8 cellular contexts compared by ENCODE assay signal in genomic region chr1:1677718-1678580, GRCh38. TPM values are rescaled to one million over a fixed set of nuclear protein-coding genes. Genes with fewer than 3 reads are reported as not detected.
DNase-seq lines count a peak whose midpoint lies in the region; ATAC-seq and TF ChIP-seq lines count a peak whose summit lies in the region.

No MANE protein-coding gene starts in this region.

- 67 to 72% methylated on average over 28 to 35 of the region's 39 CpGs for WGBS in esophagus squamous epithelium, 2 donors
- 78 to 83% methylated on average over 38 to 39 of the region's 39 CpGs for WGBS in thyroid gland, 2 donors

- peaks cover 0 to 26% (median 0%) of the 10 kb centered on the region in 3 donors for H3K36me3 ChIP-seq in esophagus squamous epithelium
- H3K36me3 ChIP-seq in thyroid gland: peaks cover 0 to 6% of the 10 kb centered on the region in 2 donors

- H3K4me3 ChIP-seq in esophagus squamous epithelium: peak overlapping the region in 2 of 4 donors; percentile 3 to 28
- no peak overlapping the region for H3K4me3 ChIP-seq in thyroid gland (replicated peaks in 1 of 3)

- no peaks in the 10 kb centered on the region for H3K9me3 ChIP-seq in esophagus squamous epithelium
- H3K9me3 ChIP-seq in thyroid gland: no peaks in the 10 kb centered on the region

- H3K4me1 ChIP-seq in esophagus squamous epithelium: peaks cover 9 to 24% (median 19%) of the 10 kb centered on the region in 3 donors
- peaks cover 22 to 30% of the 10 kb centered on the region in 2 donors for H3K4me1 ChIP-seq in thyroid gland

- no peak for TF ChIP-seq CTCF in esophagus squamous epithelium (IDR thresholded peaks at IDR 0.05)
- TF ChIP-seq CTCF in thyroid gland (IDR thresholded peaks at IDR 0.05): no peak

- intact Hi-C loops in esophagus squamous epithelium (cut with DNase I): no loop called here
- intact Hi-C loops in thyroid gland (cut with DNase I): no loop called here

- DNase-seq in activated CD4-positive, alpha-beta T cell treated with anti-CD3 and anti-CD28 coated beads for 48 hours: peak; percentile 56
- DNase-seq in esophagus squamous epithelium (lab: John Stamatoyannopoulos, UW) (no peak), thyroid gland (no peak), cortex of kidney (lab: John Stamatoyannopoulos, UW) (no peak), G401 (ENCODE audit: low spot score) (no peak)
- peak; percentile 12 to 32 for DNase-seq in stimulated activated CD8-positive, alpha-beta memory T cell treated with anti-CD3 and anti-CD28 coated beads, Interleukin-7, amount 100 ng/mL, for 4 hours (ENCODE audit: low read depth in 2 of 2)

- in situ Hi-C loops in G401 (cut with HindIII; ENCODE audit: low sequenced_read_pairs): no loop called here

- no peaks in the 10 kb centered on the region for H3K27me3 ChIP-seq in esophagus squamous epithelium
- no peaks in the 10 kb centered on the region for H3K27me3 ChIP-seq in thyroid gland

- peak overlapping the region; percentile 41 to 66 (median 54) for H3K27ac ChIP-seq in esophagus squamous epithelium
- H3K27ac ChIP-seq in thyroid gland: peak overlapping the region in 1 of 3 donors; percentile 40

- ATAC-seq in GM19023 (IDR thresholded peaks at IDR 0.05; ENCODE audit: unreplicated experiment): peak; percentile 59
- peak; percentile 38 for ATAC-seq in HG03060 (IDR thresholded peaks at IDR 0.05; ENCODE audit: low read depth, unreplicated experiment)

- no peak for TF ChIP-seq POLR2A in esophagus squamous epithelium (IDR thresholded peaks at IDR 0.05)
- TF ChIP-seq POLR2A in thyroid gland (IDR thresholded peaks at IDR 0.05): no peak

RNA-seq across cellular contexts. Expression of gene SLC35E2B, which starts 14.6 kb away (rescaled TPM):
- total RNA-seq in esophagus squamous epithelium (10 to 100 TPM; 13.2 to 34.3 (median 25.7) TPM), thyroid gland (10 to 100 TPM; 35.5 to 85.1 (median 50.2) TPM)
- total RNA-seq in G401 (2014; rRNA removed; shearing (Covaris generic)): 17.8 and 25.2 TPM in 2 replicates

RNA-seq across cellular contexts. Expression of gene CDK11B, which starts 19.1 kb away (rescaled TPM):
- total RNA-seq in esophagus squamous epithelium (10 to 100 TPM; 10.1 to 17.2 (median 13.7) TPM), thyroid gland (10 to 100 TPM; 12.8 to 23.7 (median 15.0) TPM)
- 7.5 and 12.9 TPM in 2 replicates for total RNA-seq in G401 (2014; rRNA removed; shearing (Covaris generic))

RNA-seq across cellular contexts. Expression of gene MMP23B, which starts 46.0 kb away (rescaled TPM):
- total RNA-seq in esophagus squamous epithelium: 1 to 10 TPM in 3 of 4 donors, under 1 TPM in 1; 0.49 to 7.6 (median 2.7) TPM
- total RNA-seq in thyroid gland: 1 to 10 TPM in 3 of 4 donors, under 1 TPM in 1; 0.67 to 7.8 (median 3.5) TPM
- 1.1 and 1.3 TPM in 2 replicates for total RNA-seq in G401 (2014; rRNA removed; shearing (Covaris generic))

RNA-seq across cellular contexts. Expression of gene CDK11A, which starts 46.2 kb away (rescaled TPM):
- 10 to 100 TPM; 12.7 to 32.2 (median 22.4) TPM for total RNA-seq in esophagus squamous epithelium
- total RNA-seq in thyroid gland: 10 to 100 TPM; 14.7 to 36.1 (median 29.5) TPM
- 8.6 and 11.7 TPM in 2 replicates for total RNA-seq in G401 (2014; rRNA removed; shearing (Covaris generic))

Comparison
In these comparisons a context has a peak if more than half of its experiments do, and no peak if none do; other contexts are left out.
1. DNase-seq: peak in activated CD4-positive, alpha-beta T cell treated with anti-CD3 and anti-CD28 coated beads for 48 hours (single experiment) and stimulated activated CD8-positive, alpha-beta memory T cell treated with anti-CD3 and anti-CD28 coated beads, Interleukin-7, amount 100 ng/mL, for 4 hours (2 of 2); none in esophagus squamous epithelium (single experiment), thyroid gland (0 of 2), cortex of kidney (single experiment) and G401 (single experiment).